ENCODE assay signal across 13 cellular contexts in genomic region chr1:223708651-223709268, GRCh38. TPM values are rescaled to one million over a fixed set of nuclear protein-coding genes. Genes with fewer than 3 reads are reported as not detected.
DNase-seq lines count a peak whose midpoint lies in the region; ATAC-seq and TF ChIP-seq lines count a peak whose summit lies in the region.
"Had no signal": no experiment of that assay in that cellular context is flagged by ENCODE, and none has a peak within 500 bp of the region (broad histone marks: within the 10 kb centered on the region; RNA-seq: fewer than 3 reads in every experiment).

No MANE protein-coding gene starts in this region.

- H3K4me1 Mint-ChIP-seq in CD4-positive, alpha-beta memory T cell: peaks cover 16 to 39% (median 27%) of the 10 kb centered on the region in 4 donors
- H3K4me1 Mint-ChIP-seq in central memory CD8-positive, alpha-beta T cell: peaks cover 31% of the 10 kb centered on the region

- H3K27me3 Mint-ChIP-seq in CD4-positive, alpha-beta memory T cell: no peaks in the 10 kb centered on the region
- H3K27me3 Mint-ChIP-seq in central memory CD8-positive, alpha-beta T cell: no peaks in the 10 kb centered on the region

- no peaks in the 10 kb centered on the region for H3K9me3 Mint-ChIP-seq in CD4-positive, alpha-beta memory T cell
- H3K9me3 Mint-ChIP-seq in central memory CD8-positive, alpha-beta T cell: no peaks in the 10 kb centered on the region
- H3K9me3 Mint-ChIP-seq: dendritic cell treated with granulocyte-macrophage colony-stimulating factor and Interleukin-4, amounts not matched to agents 40 ng/mL and 50 ng/mL, for 4 days; immature natural killer cell had no signal

- H3K4me3 ChIP-seq in CD4-positive, alpha-beta memory T cell (ENCODE audit: low read length in 2 of 2): no peak overlapping the region
- no peak overlapping the region for H3K4me3 ChIP-seq in HEK293 (ENCODE audit: low read depth, low read length)
- no peak overlapping the region for H3K4me3 ChIP-seq in skeletal muscle tissue (ENCODE audit: low read length in 3 of 3)

- no peak for TF ChIP-seq CTCF in HEK293 (tag by site-specific recombination; IDR thresholded peaks at IDR 0.05)

- no peaks in the 10 kb centered on the region for H3K9me3 ChIP-seq in CD4-positive, alpha-beta memory T cell (ENCODE audit: control insufficient read depth in 1 of 2, low read length in 2 of 2)
- H3K9me3 ChIP-seq in HEK293 (ENCODE audit: control insufficient read depth, insufficient read depth, low read depth, low read length) (no peaks in the 10 kb centered on the region), skeletal muscle tissue (ENCODE audit: control insufficient read depth in 3 of 3, low read length in 3 of 3) (no peaks in the 10 kb centered on the region)

- ATAC-seq in central memory CD8-positive, alpha-beta T cell (replicated peaks; ENCODE audit: extremely low read depth, poor library complexity, severe bottlenecking): no peak
- ATAC-seq in HG03095 (IDR thresholded peaks at IDR 0.05; ENCODE audit: unreplicated experiment): no peak

- no peaks in the 10 kb centered on the region for H3K36me3 ChIP-seq in CD4-positive, alpha-beta memory T cell (ENCODE audit: insufficient read depth, low read length)
- H3K36me3 ChIP-seq in HEK293 (ENCODE audit: control insufficient read depth in 2 of 2, insufficient read depth in 1 of 2, low read length in 2 of 2): no peaks in the 10 kb centered on the region
- peaks cover 0 to 3% (median 2%) of the 10 kb centered on the region in 3 donors for H3K36me3 ChIP-seq in skeletal muscle tissue (ENCODE audit: control insufficient read depth in 3 of 3, insufficient read depth in 3 of 3, low read length in 3 of 3)

- peak overlapping the region in 4 of 7 donors; percentile 32 to 87 (median 82) for H3K27ac Mint-ChIP-seq in CD4-positive, alpha-beta memory T cell
- H3K27ac Mint-ChIP-seq in central memory CD8-positive, alpha-beta T cell (ENCODE audit: low read depth): peak overlapping the region; percentile 67
- H3K27ac Mint-ChIP-seq: dendritic cell treated with granulocyte-macrophage colony-stimulating factor and Interleukin-4, amounts not matched to agents 40 ng/mL and 50 ng/mL, for 4 days had no signal

- POLR2A ChIA-PET in CD4-positive, alpha-beta memory T cell (lab: Charles Lee; ENCODE audit: partially characterized antibody): no interaction called here
- POLR2A ChIA-PET in HEK293 (lab: Yijun Ruan, JAX): interaction anchor here (0.8 to 1.7 kb wide), 2 partner anchors 22 to 648 kb away, joined by 3 read pairs; partner anchors contain the start of gene CNIH4

- H3K9ac ChIP-seq in skeletal muscle tissue (ENCODE audit: low read depth in 1 of 3, low read length in 3 of 3): no peak overlapping the region

- intact Hi-C loops in CD4-positive, alpha-beta memory T cell (cut with micrococcal nuclease): no loop called here

- no peak overlapping the region for H3K27ac ChIP-seq in CD4-positive, alpha-beta memory T cell (ENCODE audit: low read depth, low read length)
- no peak overlapping the region for H3K27ac ChIP-seq in HEK293 (ENCODE audit: extremely low read depth, low read depth, low read length)
- H3K27ac ChIP-seq in skeletal muscle tissue (ENCODE audit: low read depth, low read length): peak overlapping the region; percentile 25

- peaks cover 26% of the 10 kb centered on the region for H3K4me1 ChIP-seq in CD4-positive, alpha-beta memory T cell (ENCODE audit: insufficient read depth, low read length)
- H3K4me1 ChIP-seq in HEK293 (ENCODE audit: control insufficient read depth, insufficient read depth, low read length): peaks cover 53% of the 10 kb centered on the region
- peaks cover 17 to 44% (median 31%) of the 10 kb centered on the region in 3 donors for H3K4me1 ChIP-seq in skeletal muscle tissue (ENCODE audit: control insufficient read depth in 3 of 3, insufficient read depth in 3 of 3, low read length in 3 of 3)

- no peak overlapping the region for H3K4me3 Mint-ChIP-seq in CD4-positive, alpha-beta memory T cell
- no peak overlapping the region for H3K4me3 Mint-ChIP-seq in central memory CD8-positive, alpha-beta T cell
- H3K4me3 Mint-ChIP-seq: dendritic cell treated with granulocyte-macrophage colony-stimulating factor and Interleukin-4, amounts not matched to agents 40 ng/mL and 50 ng/mL, for 4 days; immature natural killer cell had no signal

- peaks cover 0 to under 1% of the 10 kb centered on the region in 2 donors for H3K36me3 Mint-ChIP-seq in CD4-positive, alpha-beta memory T cell
- H3K36me3 Mint-ChIP-seq in central memory CD8-positive, alpha-beta T cell (ENCODE audit: insufficient read depth): peaks cover 7% of the 10 kb centered on the region
- H3K36me3 Mint-ChIP-seq: immature natural killer cell had no signal

- CTCF ChIA-PET in CD4-positive, alpha-beta memory T cell (lab: Charles Lee; ENCODE audit: partially characterized antibody): interaction anchor here (0.8 to 4.6 kb wide), 2 partner anchors 10 to 40 kb away, joined by 3 to 28 read pairs; no protein-coding TSS in a partner anchor
- CTCF ChIA-PET in HEK293 (lab: Yijun Ruan, JAX): interaction anchor here (0.6 to 4.9 kb wide), 7 partner anchors 9 to 1750 kb away, joined by 3 to 31 read pairs (median 7); no protein-coding TSS in a partner anchor

- H3K27me3 ChIP-seq in CD4-positive, alpha-beta memory T cell (ENCODE audit: insufficient read depth, low read length): no peaks in the 10 kb centered on the region
- no peaks in the 10 kb centered on the region for H3K27me3 ChIP-seq in skeletal muscle tissue (ENCODE audit: control insufficient read depth in 3 of 3, insufficient read depth in 3 of 3, low read length in 3 of 3)

- DNase-seq in CD4-positive, alpha-beta memory T cell: no peak
- DNase-seq in central memory CD8-positive, alpha-beta T cell (ENCODE audit: low spot score in 2 of 2): no peak
- DNase-seq in DMS53 treated with DMSO at 0.1 percent for 48 hours (lab: John Stamatoyannopoulos, UW; ENCODE audit: unreplicated experiment): no peak
- no peak for DNase-seq in SW480 (ENCODE audit: low spot score)
- DNase-seq: COR-L47; immature natural killer cell; stimulated activated CD4-positive, alpha-beta T cell treated with anti-CD3 and anti-CD28 coated beads, Interleukin-4, amount 100 ng/mL, for 24 hours; stimulated activated naive CD4-positive, alpha-beta T cell treated with Interleukin-2 at 50 U/mL for 16 hours had no signal

TF ChIP-seq in HEK293, 187 proteins besides CTCF, POLR2A, EP300 and RAD21 (continues in another document):
- TF ChIP-seq ZNF366 (tag by site-specific recombination; conservative IDR thresholded peaks at IDR 0.05): peak; percentile 97
- 0 out of 2 replicates have a peak, but pooled peaks have one; percentile 34 for TF ChIP-seq ZNF2 (tag by site-specific recombination; IDR thresholded peaks at IDR 0.05)
- TF ChIP-seq, protein P1, sequence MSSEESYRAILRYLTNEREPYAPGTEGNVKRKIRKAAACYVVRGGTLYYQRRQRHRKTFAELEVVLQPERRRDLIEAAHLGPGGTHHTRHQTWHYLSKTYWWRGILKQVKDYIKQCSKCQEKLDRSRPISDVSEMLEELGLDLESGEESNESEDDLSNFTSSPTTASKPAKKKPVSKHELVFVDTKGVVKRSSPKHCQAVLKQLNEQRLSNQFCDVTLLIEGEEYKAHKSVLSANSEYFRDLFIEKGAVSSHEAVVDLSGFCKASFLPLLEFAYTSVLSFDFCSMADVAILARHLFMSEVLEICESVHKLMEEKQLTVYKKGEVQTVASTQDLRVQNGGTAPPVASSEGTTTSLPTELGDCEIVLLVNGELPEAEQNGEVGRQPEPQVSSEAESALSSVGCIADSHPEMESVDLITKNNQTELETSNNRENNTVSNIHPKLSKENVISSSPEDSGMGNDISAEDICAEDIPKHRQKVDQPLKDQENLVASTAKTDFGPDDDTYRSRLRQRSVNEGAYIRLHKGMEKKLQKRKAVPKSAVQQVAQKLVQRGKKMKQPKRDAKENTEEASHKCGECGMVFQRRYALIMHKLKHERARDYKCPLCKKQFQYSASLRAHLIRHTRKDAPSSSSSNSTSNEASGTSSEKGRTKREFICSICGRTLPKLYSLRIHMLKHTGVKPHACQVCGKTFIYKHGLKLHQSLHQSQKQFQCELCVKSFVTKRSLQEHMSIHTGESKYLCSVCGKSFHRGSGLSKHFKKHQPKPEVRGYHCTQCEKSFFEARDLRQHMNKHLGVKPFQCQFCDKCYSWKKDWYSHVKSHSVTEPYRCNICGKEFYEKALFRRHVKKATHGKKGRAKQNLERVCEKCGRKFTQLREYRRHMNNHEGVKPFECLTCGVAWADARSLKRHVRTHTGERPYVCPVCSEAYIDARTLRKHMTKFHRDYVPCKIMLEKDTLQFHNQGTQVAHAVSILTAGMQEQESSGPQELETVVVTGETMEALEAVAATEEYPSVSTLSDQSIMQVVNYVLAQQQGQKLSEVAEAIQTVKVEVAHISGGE (tag by site-specific recombination; conservative IDR thresholded peaks at IDR 0.05; ENCODE audit: low read depth): 0 out of 2 replicates have a peak, but pooled peaks have one; percentile 13
- TF ChIP-seq, protein P2, sequence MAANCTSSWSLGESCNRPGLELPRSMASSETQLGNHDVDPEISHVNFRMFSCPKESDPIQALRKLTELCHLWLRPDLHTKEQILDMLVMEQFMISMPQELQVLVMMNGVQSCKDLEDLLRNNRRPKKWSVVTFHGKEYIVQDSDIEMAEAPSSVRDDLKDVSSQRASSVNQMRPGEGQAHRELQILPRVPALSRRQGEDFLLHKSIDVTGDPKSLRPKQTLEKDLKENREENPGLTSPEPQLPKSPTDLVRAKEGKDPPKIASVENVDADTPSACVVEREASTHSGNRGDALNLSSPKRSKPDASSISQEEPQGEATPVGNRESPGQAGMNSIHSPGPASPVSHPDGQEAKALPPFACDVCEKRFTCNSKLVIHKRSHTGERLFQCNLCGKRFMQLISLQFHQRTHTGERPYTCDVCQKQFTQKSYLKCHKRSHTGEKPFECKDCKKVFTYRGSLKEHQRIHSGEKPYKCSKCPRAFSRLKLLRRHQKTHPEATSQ (tag by site-specific recombination; IDR thresholded peaks at IDR 0.05): no peak
- TF ChIP-seq ZNF747 (tag by site-specific recombination; IDR thresholded peaks at IDR 0.05): no peak
- no peak for TF ChIP-seq GLI2 (tag by site-specific recombination; IDR thresholded peaks at IDR 0.05; ENCODE audit: borderline replicate concordance, low read depth)
- 0 out of 2 replicates have a peak, but pooled peaks have one; percentile 8 for TF ChIP-seq ZNF600 (tag by site-specific recombination; IDR thresholded peaks at IDR 0.05)

RNA-seq across cellular contexts. Expression of gene CAPN2, which starts 3.6 kb away (rescaled TPM):
- 100 to 1,000 TPM; 178 to 180 TPM for total RNA-seq in CD4-positive, alpha-beta memory T cell
- polyA plus RNA-seq in CD4-positive, alpha-beta memory T cell: 100 to 1,000 TPM; 146 to 231 TPM
- 78.8 TPM for total RNA-seq in skeletal muscle tissue

RNA-seq across cellular contexts. Expression of gene CAPN8, which starts 43.3 kb away (rescaled TPM):
- total RNA-seq in CD4-positive, alpha-beta memory T cell: under 1 TPM; 0.32 to 0.55 TPM
- polyA plus RNA-seq in CD4-positive, alpha-beta memory T cell: under 1 TPM in 1 of 2 donors, not detected in 1; 0.33 TPM
- 1.0 TPM for total RNA-seq in skeletal muscle tissue
- total RNA-seq: frontal cortex had no signal
